ENCODE assay signal across 19 cellular contexts in the genomic region with DNA sequence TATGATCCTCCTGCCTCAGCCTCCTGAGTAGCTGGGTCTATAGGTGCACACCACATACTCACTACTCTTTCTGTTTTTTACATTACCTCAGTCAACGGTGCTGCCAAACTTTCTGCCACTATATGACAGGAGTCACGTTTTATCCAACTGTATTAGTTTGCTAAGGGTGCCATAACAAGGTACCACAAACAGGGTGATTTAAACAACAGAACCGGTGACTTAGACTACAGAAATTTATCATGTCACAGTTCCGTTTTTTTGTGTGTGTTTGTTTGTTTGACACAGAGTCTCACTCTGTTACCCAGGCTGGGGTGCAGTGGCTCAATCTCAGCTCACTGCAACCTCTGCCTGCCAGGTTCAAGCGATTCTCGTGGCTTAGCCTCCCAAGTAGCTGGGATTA.
"Had no signal": no experiment of that assay in that cellular context is flagged by ENCODE, and none has a peak within 500 bp of the region (broad histone marks: within the 10 kb centered on the region; RNA-seq: fewer than 3 reads in every experiment).

No MANE protein-coding gene starts in this region.

- H3K27me3 ChIP-seq: dorsolateral prefrontal cortex, esophagus muscularis mucosa, heart right ventricle, neutrophil, right atrium auricular region, sigmoid colon, suprapubic skin, thyroid gland had no signal

- DNase-seq: cortex of kidney; dorsolateral prefrontal cortex; effector memory CD4-positive, alpha-beta T cell; gastrocnemius medialis; heart right ventricle; hypothalamus; kidney glomerular epithelial cell; naive thymus-derived CD8-positive, alpha-beta T cell; sigmoid colon; stimulated activated CD4-positive, alpha-beta T cell treated with anti-CD3 and anti-CD28 coated beads, Interleukin-12 subunit alpha, Interleukin-12 subunit beta, amount 100 ng/mL, for 4 hours; stimulated activated naive CD8-positive, alpha-beta T cell treated with anti-CD3 and anti-CD28 coated beads, Interleukin-15, Interleukin-2, amounts not matched to agents 100 U/mL and 50 U/mL, for 24 hours; thyroid gland had no signal

- H3K27ac Mint-ChIP-seq: naive thymus-derived CD8-positive, alpha-beta T cell had no signal

- H3K4me1 ChIP-seq: gastrocnemius medialis, right atrium auricular region, sigmoid colon, thyroid gland had no signal

- FAIRE-seq: islet of Langerhans had no signal

- H3K27ac ChIP-seq: dorsolateral prefrontal cortex, epithelial cell of prostate, esophagus muscularis mucosa, gastrocnemius medialis, heart right ventricle, neutrophil, right atrium auricular region, sigmoid colon, skin epidermis, suprapubic skin, thyroid gland had no signal

- ATAC-seq: gastrocnemius medialis; heart right ventricle; naive thymus-derived CD8-positive, alpha-beta T cell; stimulated activated naive CD8-positive, alpha-beta T cell treated with anti-CD3 and anti-CD28 coated beads, Interleukin-15, Interleukin-2, amounts not matched to agents 100 U/mL and 50 U/mL, for 24 hours had no signal

- H3K4me3 Mint-ChIP-seq: naive thymus-derived CD8-positive, alpha-beta T cell had no signal

- H3K4me3 ChIP-seq: dorsolateral prefrontal cortex, esophagus muscularis mucosa, gastrocnemius medialis, heart right ventricle, right atrium auricular region, sigmoid colon, skin epidermis, suprapubic skin, thyroid gland had no signal

- H3K9me3 ChIP-seq: esophagus muscularis mucosa, gastrocnemius medialis, neutrophil, right atrium auricular region, sigmoid colon, suprapubic skin, thyroid gland had no signal

- H3K36me3 ChIP-seq: esophagus muscularis mucosa, gastrocnemius medialis, heart right ventricle, neutrophil, right atrium auricular region, sigmoid colon, suprapubic skin, thyroid gland had no signal
